In the genomic region with DNA sequence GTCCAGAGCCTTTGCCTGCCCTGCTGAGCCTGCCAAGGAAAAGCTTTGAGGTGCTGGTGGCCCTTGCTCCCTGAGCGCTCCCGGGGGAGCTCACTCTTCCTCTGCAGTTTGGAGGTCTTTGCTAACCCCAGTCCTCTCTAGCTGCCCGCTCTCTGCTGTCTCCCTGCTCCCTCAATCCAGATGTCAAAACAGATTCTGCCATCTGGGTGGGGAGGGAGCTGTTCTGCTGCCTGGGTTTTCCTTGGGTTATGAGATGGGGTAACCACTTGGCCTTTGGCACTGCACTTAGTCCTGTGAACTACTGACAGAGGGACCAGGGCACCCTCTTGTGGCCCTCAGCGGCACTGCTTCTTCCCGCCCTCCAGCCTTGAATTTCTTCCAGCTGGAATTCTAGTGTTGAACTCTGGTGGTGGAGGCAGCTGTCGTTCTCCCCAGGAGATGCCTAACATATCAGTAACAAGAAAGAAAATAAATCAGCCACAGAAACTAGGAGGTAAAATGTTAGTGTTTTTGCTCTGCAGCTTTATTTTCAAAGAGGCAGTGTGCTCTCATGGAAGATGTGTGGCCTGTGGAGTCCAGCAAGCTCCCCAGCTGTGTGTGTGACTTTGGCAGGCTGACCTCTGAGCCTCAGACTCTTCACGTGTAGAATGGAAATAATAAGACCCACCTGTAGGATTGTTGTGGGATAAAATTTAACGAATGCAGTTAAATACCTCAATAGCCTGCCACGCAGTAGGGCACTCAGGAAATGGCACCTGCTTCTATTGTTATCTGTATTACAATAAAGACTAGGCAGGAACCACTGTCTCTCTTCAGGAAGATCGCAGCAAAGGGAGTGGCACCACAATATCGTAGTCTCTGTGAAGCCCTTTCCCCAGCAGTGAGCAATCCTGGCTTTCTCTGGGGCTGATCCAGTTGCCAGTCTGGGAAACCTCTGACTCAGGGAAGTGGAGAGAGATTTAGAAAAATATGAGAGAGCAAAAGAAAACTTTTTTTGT, we compare ENCODE assay signal across 8 cellular contexts.
DNase-seq lines count a peak whose midpoint lies in the region; ATAC-seq lines count a peak whose summit lies in the region.

No MANE protein-coding gene starts in this region.

- ATAC-seq in GM19043 (IDR thresholded peaks at IDR 0.05; ENCODE audit: low read depth, unreplicated experiment) (peak; percentile 51), GM18909 (IDR thresholded peaks at IDR 0.05; ENCODE audit: poor library complexity, unreplicated experiment) (no peak)

- DNase-seq in AG20443 (ENCODE audit: low spot score) = peak; percentile 91
- DNase-seq in NCI-H187 (lab: John Stamatoyannopoulos, UW) = peak; percentile 70 to 95
- DNase-seq in T-helper 9 cell = peak; percentile 25
- DNase-seq in brain pericyte (ENCODE audit: low read depth, low spot score) = peak; percentile 96
- DNase-seq in iPS-NIHi7 (ENCODE audit: extremely low spot score) = peak; percentile 93
- peak; percentile 89 for DNase-seq in smooth muscle cell of the brain vasculature (ENCODE audit: low read depth, low spot score)

Comparison
In these comparisons a context has a peak if more than half of its experiments do, and no peak if none do; other contexts are left out.
1. DNase-seq: peak in every context shown above with its lines; median percentile 96 in brain pericyte; 93 in iPS-NIHi7; 91 in AG20443; 89 in smooth muscle cell of the brain vasculature; 82 in NCI-H187; 25 in T-helper 9 cell.